In genomic region chr2:211944572-211944971, GRCh38 we compare ENCODE assay signal across 15 cellular contexts.
DNase-seq lines count a peak whose midpoint lies in the region; ATAC-seq and TF ChIP-seq lines count a peak whose summit lies in the region.
"Had no signal": no experiment of that assay in that cellular context is flagged by ENCODE, and none has a peak within 500 bp of the region (broad histone marks: within the 10 kb centered on the region; RNA-seq: fewer than 3 reads in every experiment).

No MANE protein-coding gene starts in this region.

- no peak for TF ChIP-seq POLR2A in spleen (IDR thresholded peaks at IDR 0.05)

- H3K4me1 ChIP-seq in MM.1S (ENCODE audit: low read length) (peaks cover 40% of the 10 kb centered on the region), spleen (no peaks in the 10 kb centered on the region)
- H3K4me1 ChIP-seq: parathyroid adenoma, stomach had no signal

- H3K27ac ChIP-seq in MM.1S (ENCODE audit: low read length) (no peak overlapping the region), spleen (no peak overlapping the region)
- H3K27ac ChIP-seq: hepatocyte, parathyroid adenoma, stomach had no signal

- H3F3A ChIP-seq in MM.1S (ENCODE audit: insufficient read depth, low read length) = peaks cover 9% of the 10 kb centered on the region; the same call in 1 of the 2 replicates

- H3K79me2 ChIP-seq in MM.1S (ENCODE audit: low read length) = no peaks in the 10 kb centered on the region
- H3K79me2 ChIP-seq: hepatocyte, parathyroid adenoma had no signal

- 57 to 100% (median 89%) methylated on average over 1 of the region's 1 CpG for WGBS in spleen, 5 donors

- H3K9ac ChIP-seq in MM.1S (ENCODE audit: low read length) = no peak overlapping the region
- H3K9ac ChIP-seq: parathyroid adenoma had no signal

- H3K36me3 ChIP-seq in GM06990 (ENCODE audit: control insufficient read depth, insufficient read depth, low read length) = no peaks in the 10 kb centered on the region
- no peaks in the 10 kb centered on the region for H3K36me3 ChIP-seq in MM.1S (replicated peaks; ENCODE audit: insufficient read depth, low read length)
- H3K36me3 ChIP-seq in spleen = no peaks in the 10 kb centered on the region
- H3K36me3 ChIP-seq: stomach had no signal

- intact Hi-C loops in spleen (cut with DNase I; ENCODE audit: low total_unique reads) = no loop called here

- no peaks in the 10 kb centered on the region for H4K20me1 ChIP-seq in MM.1S (ENCODE audit: insufficient read depth, low read length)

- H3K9me3 ChIP-seq in MM.1S (replicated peaks; ENCODE audit: insufficient read depth, low read length) (no peaks in the 10 kb centered on the region), spleen (no peaks in the 10 kb centered on the region)
- H3K9me3 ChIP-seq: stomach had no signal

- no peak overlapping the region for H2AFZ ChIP-seq in MM.1S (ENCODE audit: low read length)
- H2AFZ ChIP-seq: hepatocyte, parathyroid adenoma had no signal

- no peaks in the 10 kb centered on the region for H3K9me2 ChIP-seq in MM.1S (replicated peaks; ENCODE audit: insufficient read depth, low read length)

- DNase-seq in GM06990 (ENCODE audit: extremely low read depth, insufficient read length) = no peak
- peak; percentile 81 for DNase-seq in MM.1S
- no peak for DNase-seq in NCI-H187 (lab: John Stamatoyannopoulos, UW)
- no peak for DNase-seq in spleen
- no peak for DNase-seq in omental fat pad (ENCODE audit: low spot score)
- DNase-seq: ACHN, DMS53, NCI-H510A treated with DMSO at 0.1 percent for 48 hours, stomach had no signal

- H3K27me3 ChIP-seq in GM06990 (replicated peaks; ENCODE audit: control insufficient read depth, insufficient read depth, low read length) = no peaks in the 10 kb centered on the region
- H3K27me3 ChIP-seq in MM.1S (replicated peaks; ENCODE audit: insufficient read depth, low read length) = no peaks in the 10 kb centered on the region
- no peaks in the 10 kb centered on the region for H3K27me3 ChIP-seq in spleen (replicated peaks in 1 of 7)
- H3K27me3 ChIP-seq: hepatocyte, stomach had no signal

- peak; percentile 27 for TF ChIP-seq CTCF in GM06990 (IDR thresholded peaks at IDR 0.05; ENCODE audit: insufficient read depth, low read length, poor library complexity, severe bottlenecking)
- TF ChIP-seq CTCF in MM.1S (IDR thresholded peaks at IDR 0.05; ENCODE audit: low read length) = peak; percentile 48
- no peak for TF ChIP-seq CTCF in spleen (IDR thresholded peaks at IDR 0.05 in 8 of 11, conservative IDR thresholded peaks at IDR 0.05 in 3 of 11)
- no peak for TF ChIP-seq CTCF in omental fat pad (IDR thresholded peaks at IDR 0.05)

- H3K4me2 ChIP-seq in MM.1S (ENCODE audit: low read depth, low read length) = peak overlapping the region; percentile 3; the same call in 1 of the 2 replicates
- H3K4me2 ChIP-seq: hepatocyte had no signal

- H3K4me3 ChIP-seq in GM06990 (replicated peaks; ENCODE audit: low read depth, low read length) (no peak overlapping the region), MM.1S (ENCODE audit: low read length) (no peak overlapping the region), spleen (no peak overlapping the region)
- H3K4me3 ChIP-seq: hepatocyte, stomach had no signal

- peak; percentile 59 for ATAC-seq in GM19467 (IDR thresholded peaks at IDR 0.05; ENCODE audit: unreplicated experiment)
- peak; percentile 82 for ATAC-seq in HG02884 (IDR thresholded peaks at IDR 0.05; ENCODE audit: unreplicated experiment)
- no peak for ATAC-seq in HG03439 (IDR thresholded peaks at IDR 0.05; ENCODE audit: unreplicated experiment)
- ATAC-seq in omental fat pad (ENCODE audit: low FRiP score) = no peak
- ATAC-seq: activated CD4-positive, CD25-positive, alpha-beta regulatory T cell treated with anti-CD3 and anti-CD28 coated beads, Interleukin-2, amount 50 U/mL, for 24 hours had no signal

Comparison
In these comparisons a context has a peak if more than half of its experiments do, and no peak if none do; other contexts are left out.
1. CTCF ChIP-seq: peak in GM06990 (single experiment) and MM.1S (single experiment); none in spleen (0 of 11) and omental fat pad (0 of 3).
2. ATAC-seq: peak in GM19467 (single experiment) and HG02884 (single experiment); none in HG03439 (single experiment) and omental fat pad (single experiment).